ENCODE assay signal across 9 cellular contexts in genomic region chr2:102025016-102025491, GRCh38. TPM values are rescaled to one million over a fixed set of nuclear protein-coding genes. Genes with fewer than 3 reads are reported as not detected.
DNase-seq lines count a peak whose midpoint lies in the region; ATAC-seq, FAIRE-seq and TF ChIP-seq lines count a peak whose summit lies in the region.
"Had no signal": no experiment of that assay in that cellular context is flagged by ENCODE, and none has a peak within 500 bp of the region (broad histone marks: within the 10 kb centered on the region; RNA-seq: fewer than 3 reads in every experiment).

No MANE protein-coding gene starts in this region.

- H3K9me3 ChIP-seq in fibroblast of lung (ENCODE audit: control insufficient read depth, insufficient read depth, low read depth, low read length), result no peaks in the 10 kb centered on the region

- H3K4me2 ChIP-seq in fibroblast of lung (ENCODE audit: extremely low read depth, insufficient read depth, low read length), result no peak overlapping the region

- H3K9ac ChIP-seq in fibroblast of lung (ENCODE audit: insufficient read depth, low read length), result no peak overlapping the region

- H3K79me2 ChIP-seq in fibroblast of lung (ENCODE audit: control insufficient read depth, insufficient read depth, low read length), result no peaks in the 10 kb centered on the region

- H3K27me3 ChIP-seq in fibroblast of lung (ENCODE audit: control insufficient read depth, insufficient read depth, low read length), result no peaks in the 10 kb centered on the region

- no peak overlapping the region for H2AFZ ChIP-seq in fibroblast of lung (ENCODE audit: low read length)

- DNase-seq in AG08395 (ENCODE audit: low spot score), result peak; percentile 36
- DNase-seq in fibroblast of lung (ENCODE audit: low read depth in 2 of 2), result peak; percentile 71 to 84
- no peak for DNase-seq in HTR-8/SVneo (ENCODE audit: insufficient read length, low spot score)
- DNase-seq in globus pallidus (ENCODE audit: low spot score), result no peak
- no peak for DNase-seq in inferior parietal cortex (ENCODE audit: extremely low spot score)
- no peak for DNase-seq in NCI-H1930 (lab: John Stamatoyannopoulos, UW)

- H3K27ac ChIP-seq in fibroblast of lung (ENCODE audit: insufficient read depth, low read length), result no peak overlapping the region

- no peak for FAIRE-seq in HTR-8/SVneo (lab: Jason Lieb, UNC)

- peak; percentile 62 for ATAC-seq in GM19397 (IDR thresholded peaks at IDR 0.05; ENCODE audit: unreplicated experiment)
- ATAC-seq in HG03159 (IDR thresholded peaks at IDR 0.05; ENCODE audit: unreplicated experiment), result peak; percentile 77
- ATAC-seq: Right ventricle myocardium inferior had no signal

- H4K20me1 ChIP-seq in fibroblast of lung (ENCODE audit: control insufficient read depth, extremely low read depth, insufficient read depth, low read length), result no peaks in the 10 kb centered on the region

- peaks cover 15% of the 10 kb centered on the region for H3K4me1 ChIP-seq in fibroblast of lung (ENCODE audit: control insufficient read depth, extremely low read depth, insufficient read depth, low read length)

- no peak for TF ChIP-seq CTCF in fibroblast of lung (conservative IDR thresholded peaks at IDR 0.05 in 1 of 2, IDR thresholded peaks at IDR 0.05 in 1 of 2; ENCODE audit: low read depth in 1 of 2, low read length in 2 of 2)

- no peak overlapping the region for H3K4me3 ChIP-seq in fibroblast of lung (replicated peaks in 1 of 4; ENCODE audit: control extremely low read depth in 1 of 4, insufficient read depth in 1 of 4, low read depth in 3 of 4, low read length in 4 of 4)

- H3K36me3 ChIP-seq in fibroblast of lung (ENCODE audit: control insufficient read depth, insufficient read depth, low read length), result no peaks in the 10 kb centered on the region

RNA-seq across cellular contexts. Expression of gene IL1R2, which starts 33.3 kb away (rescaled TPM):
- 0.17 and 1.0 TPM in 2 replicates for total RNA-seq in fibroblast of lung
- 0.20 and 0.51 TPM in 2 replicates for polyA plus RNA-seq in fibroblast of lung
- 0.23 and 0.27 TPM in 2 replicates for polyA plus RNA-seq in fibroblast of lung (2012)
- polyA minus RNA-seq in fibroblast of lung (ENCODE audit: low replicate concordance), result not detected in 2 replicates

Comparison
In these comparisons a context has a peak if more than half of its experiments do, and no peak if none do; other contexts are left out.
1. DNase-seq: peak in AG08395 (single experiment) and fibroblast of lung (2 of 2); none in HTR-8/SVneo (single experiment), globus pallidus (single experiment), inferior parietal cortex (single experiment) and NCI-H1930 (0 of 2).